11 cellular contexts compared by ENCODE assay signal in the genomic region with DNA sequence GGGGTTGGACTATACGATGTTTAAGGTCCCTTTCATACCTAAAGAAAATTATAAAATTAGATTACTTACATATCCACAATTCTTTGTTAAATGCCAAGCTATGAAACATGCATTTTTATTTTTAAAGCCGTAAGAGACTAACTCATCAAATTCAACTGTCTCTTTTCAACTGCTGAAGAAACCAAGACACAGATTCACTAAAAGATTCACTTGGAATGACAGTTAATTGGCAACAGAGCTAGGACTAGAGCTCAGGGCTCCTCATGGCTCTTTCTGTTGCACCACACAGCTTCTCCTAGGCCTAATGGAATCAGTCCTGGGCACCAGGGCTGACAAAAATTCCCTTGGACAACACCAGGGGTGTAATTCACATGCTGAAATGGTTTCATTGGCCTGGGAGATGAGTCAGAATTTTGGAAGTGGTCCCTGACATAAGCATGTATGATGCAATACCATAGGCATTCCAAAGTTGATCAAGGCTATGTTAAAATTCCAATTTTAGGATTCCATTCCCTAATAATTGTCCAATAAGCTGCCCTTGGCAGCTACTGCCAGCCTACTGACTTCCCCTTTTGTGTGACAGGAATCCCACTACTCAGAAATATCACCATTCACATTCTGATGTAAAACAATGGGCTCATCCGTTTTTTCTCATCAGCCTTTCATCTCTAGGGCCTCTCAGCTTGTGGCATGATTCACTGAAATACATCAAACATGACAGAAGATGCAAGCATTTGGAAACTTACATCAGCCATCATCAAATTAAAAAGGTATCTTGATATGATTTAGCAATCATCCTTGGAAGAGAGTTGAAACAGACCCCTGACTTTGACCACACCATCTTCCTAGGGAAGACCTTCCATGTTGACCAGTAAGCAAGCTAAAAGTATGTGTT. TPM values are rescaled to one million over a fixed set of nuclear protein-coding genes. Genes with fewer than 3 reads are reported as not detected.
A peak's percentile ranks its signal among the peaks of the same experiment; 100 is the strongest.
DNase-seq lines count a peak whose midpoint lies in the region; ATAC-seq and TF ChIP-seq lines count a peak whose summit lies in the region.
"Had no signal": no experiment of that assay in that cellular context is flagged by ENCODE, and none has a peak within 500 bp of the region (broad histone marks: within the 10 kb centered on the region; RNA-seq: fewer than 3 reads in every experiment).

No MANE protein-coding gene starts in this region.

- H3K27me3 ChIP-seq in HCT116 (ENCODE audit: insufficient read depth, low read length) (no peaks in the 10 kb centered on the region), WERI-Rb-1 (ENCODE audit: insufficient read depth, low read depth, severe bottlenecking) (peaks cover 4% of the 10 kb centered on the region), left ventricle myocardium inferior (ENCODE audit: low read depth) (no peaks in the 10 kb centered on the region)
- H3K27me3 ChIP-seq: neutrophil had no signal

- DNase-seq in 8988T: peak; percentile 47
- DNase-seq in HCT116 (ENCODE audit: low read depth, low spot score): peak; percentile 71
- DNase-seq in WERI-Rb-1: no peak
- no peak for DNase-seq in left ventricle myocardium inferior
- DNase-seq in GM10248 (ENCODE audit: extremely low spot score): no peak
- no peak for DNase-seq in SKM-1 (lab: John Stamatoyannopoulos, UW; ENCODE audit: unreplicated experiment)
- DNase-seq in NCI-H2107 (lab: John Stamatoyannopoulos, UW): no peak
- DNase-seq: activated CD8-positive, alpha-beta memory T cell treated with anti-CD3 and anti-CD28 coated beads, Interleukin-2, amount 10 ng/mL, durations not matched to agents 7 days and 5 days had no signal

- H3K36me3 ChIP-seq in HCT116 (ENCODE audit: control insufficient read depth in 1 of 2, insufficient read depth in 2 of 2, low read length in 2 of 2) (no peaks in the 10 kb centered on the region), WERI-Rb-1 (no peaks in the 10 kb centered on the region), left ventricle myocardium inferior (no peaks in the 10 kb centered on the region)
- H3K36me3 ChIP-seq: esophagus muscularis mucosa, neutrophil had no signal

- no peaks in the 10 kb centered on the region for H3K79me2 ChIP-seq in HCT116 (ENCODE audit: insufficient read depth, low read length)

- RAD21 ChIA-PET in HCT116 (lab: Charles Lee; ENCODE audit: low non-redundant PET in 1 of 2, low total read pairs in 2 of 2, uncharacterized antibody in 2 of 2, unreplicated experiment in 2 of 2): no interaction called here

- H3K4me3 ChIP-seq in HCT116 (replicated peaks in 1 of 2; ENCODE audit: low read depth in 1 of 2, low read length in 2 of 2): no peak overlapping the region
- no peak overlapping the region for H3K4me3 ChIP-seq in WERI-Rb-1 (ENCODE audit: low read depth, low read length)
- no peak overlapping the region for H3K4me3 ChIP-seq in left ventricle myocardium inferior
- H3K4me3 ChIP-seq: esophagus muscularis mucosa had no signal

- no peaks in the 10 kb centered on the region for H4K20me1 ChIP-seq in HCT116 (ENCODE audit: insufficient read depth)

- H3K4me1 ChIP-seq in HCT116 (ENCODE audit: control insufficient read depth in 1 of 2, insufficient read depth in 2 of 2, low read length in 2 of 2) (peaks cover 22 to 40% of the 10 kb centered on the region in 2 experiments), left ventricle myocardium inferior (peaks cover 14% of the 10 kb centered on the region)

- POLR2A ChIA-PET in HCT116 (lab: Charles Lee): no interaction called here
- POLR2A ChIA-PET in GM10248 (lab: Yijun Ruan, JAX): no interaction called here

- no peaks in the 10 kb centered on the region for H3K9me2 ChIP-seq in HCT116 (ENCODE audit: insufficient read depth)

- peak; percentile 26 for TF ChIP-seq RAD21 in HCT116 (IDR thresholded peaks at IDR 0.05; ENCODE audit: low read depth)

- H2AFZ ChIP-seq in HCT116 (ENCODE audit: low read depth, low read length, poor library complexity, severe bottlenecking): no peak overlapping the region

- H3K27ac ChIP-seq in HCT116 (ENCODE audit: low read depth, low read length): peak overlapping the region; percentile 32; the same call in 1 of the 2 replicates
- H3K27ac ChIP-seq in WERI-Rb-1: peak overlapping the region; percentile 48
- peak overlapping the region; percentile 30 for H3K27ac ChIP-seq in left ventricle myocardium inferior (replicated peaks)
- H3K27ac ChIP-seq: esophagus muscularis mucosa, neutrophil had no signal

- TF ChIP-seq CTCF in HCT116 (IDR thresholded peaks at IDR 0.05 in 2 of 3, conservative IDR thresholded peaks at IDR 0.05 in 1 of 3; ENCODE audit: borderline replicate concordance in 1 of 3, insufficient read depth in 1 of 3, low read depth in 2 of 3, low read length in 2 of 3): peak in 1 of 3 experiments; percentile 18; a peak in 1 of 6 replicates
- TF ChIP-seq CTCF in WERI-Rb-1 (IDR thresholded peaks at IDR 0.05; ENCODE audit: low read depth, low read length): no peak
- no peak for TF ChIP-seq CTCF in left ventricle myocardium inferior (IDR thresholded peaks at IDR 0.05; ENCODE audit: borderline replicate concordance)
- TF ChIP-seq CTCF in GM10248 (IDR thresholded peaks at IDR 0.05; ENCODE audit: control extremely low read depth, extremely low read depth, low read depth, missing control alignments): no peak

- CTCF ChIA-PET in HCT116 (lab: Charles Lee): interaction anchor here (1.0 kb wide), 1 partner anchor 83 kb away, joined by 4 read pairs; no protein-coding TSS in a partner anchor
- CTCF ChIA-PET in GM10248 (lab: Yijun Ruan, JAX): interaction anchor here (1.4 kb wide), 1 partner anchor 10 kb away, joined by 3 read pairs; no protein-coding TSS in a partner anchor

- 0 out of 2 replicates have a peak overlapping the region, but pooled peaks have one; percentile 14 for H3K9ac ChIP-seq in HCT116 (ENCODE audit: low read length)

- TSS peak; percentile 97 for BruUV-seq in HCT116 (replicated peaks; lab: Mats Ljungman, UMichigan)

- H3K9me3 ChIP-seq in HCT116 (ENCODE audit: control insufficient read depth in 1 of 2, insufficient read depth in 1 of 2, low read depth in 1 of 2, low read length in 2 of 2): no peaks in the 10 kb centered on the region
- H3K9me3 ChIP-seq in WERI-Rb-1 (ENCODE audit: severe bottlenecking): peaks cover 4% of the 10 kb centered on the region
- H3K9me3 ChIP-seq in left ventricle myocardium inferior (replicated peaks): peaks cover 5% of the 10 kb centered on the region
- H3K9me3 ChIP-seq: esophagus muscularis mucosa, neutrophil had no signal

- ATAC-seq in HCT116: peak; percentile 76
- no peak for ATAC-seq in GM18517 (IDR thresholded peaks at IDR 0.05; ENCODE audit: unreplicated experiment)
- ATAC-seq: activated CD8-positive, alpha-beta memory T cell treated with anti-CD3 and anti-CD28 coated beads, Interleukin-2, amount 10 ng/mL, durations not matched to agents 7 days and 5 days had no signal

- peak overlapping the region; percentile 45 for H3K4me2 ChIP-seq in HCT116 (ENCODE audit: low read length)

- no peak for TF ChIP-seq POLR2A in HCT116 (IDR thresholded peaks at IDR 0.05; ENCODE audit: borderline replicate concordance, extremely low read depth, insufficient read depth, insufficient read length)

- intact Hi-C loops in HCT116 (cut with micrococcal nuclease) (no loop called here), left ventricle myocardium inferior (cut with micrococcal nuclease) (no loop called here)

TF ChIP-seq in HCT116, 20 proteins besides CTCF, POLR2A, EP300 and RAD21 (continues in another document):
- TF ChIP-seq EZH2phosphoT487 (IDR thresholded peaks at IDR 0.05; ENCODE audit: borderline replicate concordance) (no peak), SRF (IDR thresholded peaks at IDR 0.05; ENCODE audit: low read depth) (peak; percentile 19; the same call in 1 of the 2 replicates), CEBPB (IDR thresholded peaks at IDR 0.05; ENCODE audit: low read depth) (peak; percentile 91), SIN3A (IDR thresholded peaks at IDR 0.05; ENCODE audit: low read depth) (0 out of 2 replicates have a peak, but pooled peaks have one; percentile 38), YY1 (IDR thresholded peaks at IDR 0.05; ENCODE audit: extremely low read depth, insufficient replicate concordance, low read depth, low read length) (no peak), ELF1 (IDR thresholded peaks at IDR 0.05; ENCODE audit: borderline replicate concordance, low read depth) (no peak), EGR1 (IDR thresholded peaks at IDR 0.05; ENCODE audit: low read depth) (no peak), FOSL1 (IDR thresholded peaks at IDR 0.05; ENCODE audit: low read depth) (peak; percentile 74), ZNF274 (IDR thresholded peaks at IDR 0.05; ENCODE audit: low read depth, low read length) (no peak), SP1 (IDR thresholded peaks at IDR 0.05; ENCODE audit: low read depth) (peak; percentile 52)
- TF ChIP-seq, protein P1, sequence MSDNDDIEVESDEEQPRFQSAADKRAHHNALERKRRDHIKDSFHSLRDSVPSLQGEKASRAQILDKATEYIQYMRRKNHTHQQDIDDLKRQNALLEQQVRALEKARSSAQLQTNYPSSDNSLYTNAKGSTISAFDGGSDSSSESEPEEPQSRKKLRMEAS (IDR thresholded peaks at IDR 0.05): peak; percentile 52
- TF ChIP-seq, protein P2, sequence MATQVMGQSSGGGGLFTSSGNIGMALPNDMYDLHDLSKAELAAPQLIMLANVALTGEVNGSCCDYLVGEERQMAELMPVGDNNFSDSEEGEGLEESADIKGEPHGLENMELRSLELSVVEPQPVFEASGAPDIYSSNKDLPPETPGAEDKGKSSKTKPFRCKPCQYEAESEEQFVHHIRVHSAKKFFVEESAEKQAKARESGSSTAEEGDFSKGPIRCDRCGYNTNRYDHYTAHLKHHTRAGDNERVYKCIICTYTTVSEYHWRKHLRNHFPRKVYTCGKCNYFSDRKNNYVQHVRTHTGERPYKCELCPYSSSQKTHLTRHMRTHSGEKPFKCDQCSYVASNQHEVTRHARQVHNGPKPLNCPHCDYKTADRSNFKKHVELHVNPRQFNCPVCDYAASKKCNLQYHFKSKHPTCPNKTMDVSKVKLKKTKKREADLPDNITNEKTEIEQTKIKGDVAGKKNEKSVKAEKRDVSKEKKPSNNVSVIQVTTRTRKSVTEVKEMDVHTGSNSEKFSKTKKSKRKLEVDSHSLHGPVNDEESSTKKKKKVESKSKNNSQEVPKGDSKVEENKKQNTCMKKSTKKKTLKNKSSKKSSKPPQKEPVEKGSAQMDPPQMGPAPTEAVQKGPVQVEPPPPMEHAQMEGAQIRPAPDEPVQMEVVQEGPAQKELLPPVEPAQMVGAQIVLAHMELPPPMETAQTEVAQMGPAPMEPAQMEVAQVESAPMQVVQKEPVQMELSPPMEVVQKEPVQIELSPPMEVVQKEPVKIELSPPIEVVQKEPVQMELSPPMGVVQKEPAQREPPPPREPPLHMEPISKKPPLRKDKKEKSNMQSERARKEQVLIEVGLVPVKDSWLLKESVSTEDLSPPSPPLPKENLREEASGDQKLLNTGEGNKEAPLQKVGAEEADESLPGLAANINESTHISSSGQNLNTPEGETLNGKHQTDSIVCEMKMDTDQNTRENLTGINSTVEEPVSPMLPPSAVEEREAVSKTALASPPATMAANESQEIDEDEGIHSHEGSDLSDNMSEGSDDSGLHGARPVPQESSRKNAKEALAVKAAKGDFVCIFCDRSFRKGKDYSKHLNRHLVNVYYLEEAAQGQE (IDR thresholded peaks at IDR 0.05; ENCODE audit: low read depth): no peak

RNA-seq across cellular contexts. Expression of a gene that starts 54.2 kb away (rescaled TPM):
- total RNA-seq in HCT116 (2021; ENCODE audit: unreplicated experiment) (0.34 TPM), left ventricle myocardium inferior (not detected)
- 0.43 and 0.75 TPM in 2 replicates for polyA plus RNA-seq in HCT116 (2012)
- total RNA-seq: activated CD8-positive, alpha-beta memory T cell treated with anti-CD3 and anti-CD28 coated beads, Interleukin-2, amount 10 ng/mL, durations not matched to agents 7 days and 5 days; esophagus muscularis mucosa had no signal

Comparison
In these comparisons a context has a peak if more than half of its experiments do, and no peak if none do; other contexts are left out.
1. DNase-seq: peak in 8988T (single experiment) and HCT116 (single experiment); none in WERI-Rb-1 (single experiment), left ventricle myocardium inferior (single experiment), GM10248 (single experiment), SKM-1 (single experiment) and NCI-H2107 (single experiment).
2. Peak in every context shown above with its lines, with median percentiles within 50 percentile points of each other: H3K27ac ChIP-seq.